In genomic region chr18:62339106-62339988, GRCh38 we compare ENCODE assay signal across 9 cellular contexts. TPM values are rescaled to one million over a fixed set of nuclear protein-coding genes. Genes with fewer than 3 reads are reported as not detected.
DNase-seq lines count a peak whose midpoint lies in the region; ATAC-seq and TF ChIP-seq lines count a peak whose summit lies in the region.
"Had no signal": no experiment of that assay in that cellular context is flagged by ENCODE, and none has a peak within 500 bp of the region (broad histone marks: within the 10 kb centered on the region; RNA-seq: fewer than 3 reads in every experiment).

No MANE protein-coding gene starts in this region.

- intact Hi-C loops in aorta (cut with DNase I) (no loop called here), A673 (cut with micrococcal nuclease; ENCODE audit: unreplicated experiment) (no loop called here)

- TF ChIP-seq CTCF in fibroblast of pulmonary artery (IDR thresholded peaks at IDR 0.05; ENCODE audit: low read length, missing control alignments), result no peak
- TF ChIP-seq CTCF in A673 (conservative IDR thresholded peaks at IDR 0.05; ENCODE audit: low read depth, low read length), result no peak

- POLR2A ChIA-PET in A673 (lab: Charles Lee; ENCODE audit: low non-redundant PET), result no interaction called here

- H3K27ac ChIP-seq in aorta (ENCODE audit: low read depth in 1 of 2, low read length in 2 of 2) (no peak overlapping the region), A673 (ENCODE audit: low read depth, low read length, poor library complexity, severe bottlenecking) (no peak overlapping the region)

- CTCF ChIA-PET in A673 (lab: Charles Lee), result no interaction called here

- DNase-seq in stimulated activated CD4-positive, alpha-beta T cell treated with anti-CD3 and anti-CD28 coated beads, Interleukin-15, amount 100 ng/mL, for 48 hours (ENCODE audit: low read depth in 2 of 2), result peak; percentile 30 to 33
- DNase-seq in stimulated activated CD4-positive, alpha-beta T cell treated with anti-CD3 and anti-CD28 coated beads, Interleukin-12 subunit alpha, Interleukin-12 subunit beta, amount 100 ng/mL, for 4 hours, result no peak
- DNase-seq in fibroblast of pulmonary artery (ENCODE audit: low read depth) (peak; percentile 50), aorta (peak in 1 of 2 donors; percentile 56), A673 (ENCODE audit: low spot score) (no peak)
- DNase-seq: DMS53 had no signal

- 69 to 70% methylated on average over 15 of the region's 15 CpGs for WGBS in aorta, 2 donors

- no TSS peak for BruUV-seq in A673 (replicated peaks; lab: Mats Ljungman, UMichigan)

- no peaks in the 10 kb centered on the region for H3K27me3 ChIP-seq in aorta (ENCODE audit: control insufficient read depth in 1 of 2, insufficient read depth in 2 of 2, low read length in 1 of 2)
- H3K27me3 ChIP-seq in A673 (replicated peaks; ENCODE audit: insufficient read depth, low read depth, low read length, poor library complexity), result no peaks in the 10 kb centered on the region

- H3K4me3 ChIP-seq in fibroblast of pulmonary artery (replicated peaks; ENCODE audit: low read depth, low read length) (no peak overlapping the region), aorta (ENCODE audit: low read length in 2 of 2) (no peak overlapping the region), A673 (ENCODE audit: low read depth, low read length, poor library complexity, severe bottlenecking) (no peak overlapping the region)

- no peaks in the 10 kb centered on the region for H3K36me3 ChIP-seq in aorta (ENCODE audit: control insufficient read depth in 1 of 2, insufficient read depth in 2 of 2, low read length in 1 of 2)
- H3K36me3 ChIP-seq in A673 (ENCODE audit: insufficient read depth, low read length, poor library complexity, severe bottlenecking), result no peaks in the 10 kb centered on the region

- H3K4me1 ChIP-seq in aorta (ENCODE audit: control insufficient read depth in 1 of 2, insufficient read depth in 2 of 2, low read length in 2 of 2) (no peaks in the 10 kb centered on the region), A673 (ENCODE audit: insufficient read depth, low read length, poor library complexity, severe bottlenecking) (no peaks in the 10 kb centered on the region)

- ATAC-seq in SK-N-SH treated with all-trans-retinoic acid at 6 μM for 48 hours, result peak; percentile 94
- peak; percentile 11 for ATAC-seq in aorta (ENCODE audit: low FRiP score)
- ATAC-seq in GM19023 (IDR thresholded peaks at IDR 0.05; ENCODE audit: unreplicated experiment), result no peak
- ATAC-seq in HG03280 (IDR thresholded peaks at IDR 0.05; ENCODE audit: unreplicated experiment), result no peak

- no peaks in the 10 kb centered on the region for H3K9me3 ChIP-seq in aorta (ENCODE audit: control insufficient read depth, low read length)
- no peaks in the 10 kb centered on the region for H3K9me3 ChIP-seq in A673 (ENCODE audit: low read depth, low read length, poor library complexity, severe bottlenecking)

TF ChIP-seq in SK-N-SH treated with all-trans-retinoic acid at 6 μM for 48 hours, 23 proteins besides CTCF, POLR2A, EP300 and RAD21:
- TF ChIP-seq POU6F1 (CRISPR knock-in tag; IDR thresholded peaks at IDR 0.05; ENCODE audit: borderline replicate concordance, low read depth) (no peak), ZNF8 (CRISPR knock-in tag; IDR thresholded peaks at IDR 0.05) (no peak), ISL1 (CRISPR knock-in tag; IDR thresholded peaks at IDR 0.05) (0 out of 2 replicates have a peak, but pooled peaks have one; percentile 15), ZFP3 (CRISPR knock-in tag; IDR thresholded peaks at IDR 0.05) (0 out of 2 replicates have a peak, but pooled peaks have one; percentile 25)

RNA-seq across cellular contexts. Expression of gene TNFRSF11A, which starts 14.2 kb away (rescaled TPM):
- 1 to 10 TPM; 8.2 to 9.1 TPM for total RNA-seq in aorta
- 1 to 10 TPM in 1 of 2 donors, under 1 TPM in 1; 0.38 to 1.5 TPM for polyA plus RNA-seq in aorta
- total RNA-seq in A673 (2021), result 0.37 TPM in 2 replicates

Comparison
In these comparisons a context has a peak if more than half of its experiments do, and no peak if none do; other contexts are left out.
1. DNase-seq: peak in stimulated activated CD4-positive, alpha-beta T cell treated with anti-CD3 and anti-CD28 coated beads, Interleukin-15, amount 100 ng/mL, for 48 hours (2 of 2) and fibroblast of pulmonary artery (single experiment); none in stimulated activated CD4-positive, alpha-beta T cell treated with anti-CD3 and anti-CD28 coated beads, Interleukin-12 subunit alpha, Interleukin-12 subunit beta, amount 100 ng/mL, for 4 hours (single experiment) and A673 (single experiment).
2. ATAC-seq: peak in SK-N-SH treated with all-trans-retinoic acid at 6 μM for 48 hours (single experiment) and aorta (single experiment); none in GM19023 (single experiment) and HG03280 (single experiment).